ENCODE assay signal across 10 cellular contexts in the genomic region with DNA sequence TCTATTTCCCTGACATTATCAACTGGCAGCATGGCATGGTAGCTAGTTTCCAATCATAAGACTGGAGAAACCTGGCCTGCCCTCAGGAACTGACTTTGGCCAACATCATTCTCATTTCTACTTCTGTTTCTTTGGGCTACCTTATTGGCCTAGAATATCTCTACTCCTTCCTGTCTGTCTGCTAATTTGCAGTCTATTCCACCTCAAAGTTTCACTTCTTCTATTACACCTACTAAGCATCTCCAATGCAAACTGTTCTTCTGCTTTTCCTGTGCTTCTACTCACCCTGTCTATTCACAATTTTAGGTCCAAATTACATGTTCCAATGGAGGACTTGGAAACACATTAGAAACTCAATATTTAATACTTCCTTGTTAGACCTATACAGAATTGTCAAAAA.
A peak's percentile ranks its signal among the peaks of the same experiment; 100 is the strongest.
DNase-seq lines count a peak whose midpoint lies in the region; ATAC-seq lines count a peak whose summit lies in the region.
"Had no signal": no experiment of that assay in that cellular context is flagged by ENCODE, and none has a peak within 500 bp of the region (broad histone marks: within the 10 kb centered on the region; RNA-seq: fewer than 3 reads in every experiment).

No MANE protein-coding gene starts in this region.

- H3K4me1 Mint-ChIP-seq in activated naive CD8-positive, alpha-beta T cell treated with anti-CD3 and anti-CD28 coated beads, Interleukin-2, amount 50 U/mL, for 24 hours = peaks cover 2% of the 10 kb centered on the region
- H3K4me1 Mint-ChIP-seq: CD4-positive, CD25-positive, alpha-beta regulatory T cell had no signal

- H3K27ac Mint-ChIP-seq in activated naive CD8-positive, alpha-beta T cell treated with anti-CD3 and anti-CD28 coated beads, Interleukin-2, amount 50 U/mL, for 24 hours = no peak overlapping the region
- H3K27ac Mint-ChIP-seq: CD4-positive, CD25-positive, alpha-beta regulatory T cell; T-helper 2 cell treated with Interferon-gamma antibody and Interleukin-4, amounts not matched to agents 5 μg/mL and 100 μg/mL, for 36 hours had no signal

- DNase-seq in SKM-1 treated with dmso at 0.1 percent for 144 hours (lab: John Stamatoyannopoulos, UW; ENCODE audit: unreplicated experiment) = peak; percentile 69
- no peak for DNase-seq in COLO668 (lab: John Stamatoyannopoulos, UW; ENCODE audit: unreplicated experiment)
- DNase-seq in activated effector memory CD4-positive, alpha-beta T cell treated with anti-CD3 and anti-CD28 coated beads, Interleukin-2, amount 50 U/mL, for 16 hours = no peak
- no peak for DNase-seq in DMS79 (lab: John Stamatoyannopoulos, UW)
- no peak for DNase-seq in activated naive CD8-positive, alpha-beta T cell treated with anti-CD3 and anti-CD28 coated beads, Interleukin-2, amount 50 U/mL, for 24 hours
- DNase-seq: CD4-positive, CD25-positive, alpha-beta regulatory T cell had no signal

- peaks cover 8% of the 10 kb centered on the region for H3K27me3 Mint-ChIP-seq in activated naive CD8-positive, alpha-beta T cell treated with anti-CD3 and anti-CD28 coated beads, Interleukin-2, amount 50 U/mL, for 24 hours

- ATAC-seq in GM18519 (IDR thresholded peaks at IDR 0.05; ENCODE audit: low FRiP score, unreplicated experiment) (peak; percentile 99), GM21528 (IDR thresholded peaks at IDR 0.05; ENCODE audit: low FRiP score, unreplicated experiment) (peak; percentile 90), HG03280 (IDR thresholded peaks at IDR 0.05; ENCODE audit: unreplicated experiment) (peak; percentile 81)
- no peak for ATAC-seq in activated naive CD8-positive, alpha-beta T cell treated with anti-CD3 and anti-CD28 coated beads, Interleukin-2, amount 50 U/mL, for 24 hours

- no peak overlapping the region for H3K4me3 Mint-ChIP-seq in activated naive CD8-positive, alpha-beta T cell treated with anti-CD3 and anti-CD28 coated beads, Interleukin-2, amount 50 U/mL, for 24 hours
- H3K4me3 Mint-ChIP-seq: CD4-positive, CD25-positive, alpha-beta regulatory T cell; T-helper 2 cell treated with Interferon-gamma antibody and Interleukin-4, amounts not matched to agents 5 μg/mL and 100 μg/mL, for 36 hours had no signal

- no peaks in the 10 kb centered on the region for H3K36me3 Mint-ChIP-seq in activated naive CD8-positive, alpha-beta T cell treated with anti-CD3 and anti-CD28 coated beads, Interleukin-2, amount 50 U/mL, for 24 hours (ENCODE audit: low read depth)
- H3K36me3 Mint-ChIP-seq: CD4-positive, CD25-positive, alpha-beta regulatory T cell had no signal

- H3K9me3 Mint-ChIP-seq in activated naive CD8-positive, alpha-beta T cell treated with anti-CD3 and anti-CD28 coated beads, Interleukin-2, amount 50 U/mL, for 24 hours = no peaks in the 10 kb centered on the region
- H3K9me3 Mint-ChIP-seq: T-helper 2 cell treated with Interferon-gamma antibody and Interleukin-4, amounts not matched to agents 5 μg/mL and 100 μg/mL, for 36 hours had no signal
